12 cellular contexts compared by ENCODE assay signal in genomic region chr14:101083564-101084435, GRCh38.
DNase-seq lines count a peak whose midpoint lies in the region; ATAC-seq and TF ChIP-seq lines count a peak whose summit lies in the region.
"Had no signal": no experiment of that assay in that cellular context is flagged by ENCODE, and none has a peak within 500 bp of the region (broad histone marks: within the 10 kb centered on the region; RNA-seq: fewer than 3 reads in every experiment).

No MANE protein-coding gene starts in this region.

- H3K27me3 ChIP-seq in right atrium auricular region (no peaks in the 10 kb centered on the region), left ventricle myocardium inferior (ENCODE audit: low read depth) (peaks cover 67% of the 10 kb centered on the region)

- no peaks in the 10 kb centered on the region for H3K36me3 Mint-ChIP-seq in immature natural killer cell
- H3K36me3 Mint-ChIP-seq: CD4-positive, CD25-positive, alpha-beta regulatory T cell had no signal

- no peaks in the 10 kb centered on the region for H3K9me3 Mint-ChIP-seq in immature natural killer cell

- in situ Hi-C loops in SK-MEL-5 (cut with HindIII; ENCODE audit: low pct_unique_long_range_greater_than_20kb, low sequenced_read_pairs): no loop called here

- peaks cover 2 to 12% (median 5%) of the 10 kb centered on the region in 3 donors for H3K27me3 Mint-ChIP-seq in immature natural killer cell (ENCODE audit: low read depth in 3 of 3)

- H3K4me1 ChIP-seq in right atrium auricular region: no peaks in the 10 kb centered on the region
- H3K4me1 ChIP-seq in left ventricle myocardium inferior: no peaks in the 10 kb centered on the region
- H3K4me1 ChIP-seq: heart right ventricle had no signal

- H3K4me3 Mint-ChIP-seq in immature natural killer cell: no peak overlapping the region
- H3K4me3 Mint-ChIP-seq: CD4-positive, CD25-positive, alpha-beta regulatory T cell; naive thymus-derived CD4-positive, alpha-beta T cell had no signal

- H3K27ac Mint-ChIP-seq in immature natural killer cell: no peak overlapping the region
- H3K27ac Mint-ChIP-seq: CD4-positive, CD25-positive, alpha-beta regulatory T cell; naive thymus-derived CD4-positive, alpha-beta T cell had no signal

- H3K36me3 ChIP-seq in right atrium auricular region (no peaks in the 10 kb centered on the region), left ventricle myocardium inferior (no peaks in the 10 kb centered on the region)
- H3K36me3 ChIP-seq: heart right ventricle had no signal

- H3K4me3 ChIP-seq in right atrium auricular region (no peak overlapping the region), left ventricle myocardium inferior (no peak overlapping the region)
- H3K4me3 ChIP-seq: heart right ventricle had no signal

- intact Hi-C loops in left ventricle myocardium inferior (cut with micrococcal nuclease): no loop called here
- intact Hi-C loops in left colon (cut with DNase I, micrococcal nuclease): no loop called here

- H3K27ac ChIP-seq in right atrium auricular region (no peak overlapping the region), left ventricle myocardium inferior (replicated peaks) (no peak overlapping the region)
- H3K27ac ChIP-seq: heart right ventricle had no signal

- TF ChIP-seq CTCF in right atrium auricular region (IDR thresholded peaks at IDR 0.05) (no peak), left ventricle myocardium inferior (IDR thresholded peaks at IDR 0.05; ENCODE audit: borderline replicate concordance) (no peak)

- no peaks in the 10 kb centered on the region for H3K4me1 Mint-ChIP-seq in immature natural killer cell
- H3K4me1 Mint-ChIP-seq: CD4-positive, CD25-positive, alpha-beta regulatory T cell; naive thymus-derived CD4-positive, alpha-beta T cell had no signal

- DNase-seq in right atrium auricular region (ENCODE audit: low spot score) (peak; percentile 50), left ventricle myocardium inferior (no peak), SK-MEL-5 (ENCODE audit: low read depth, low spot score) (peak; percentile 59), left colon (peak in 1 of 2 donors; percentile 23), medulla oblongata (ENCODE audit: extremely low spot score) (no peak), immature natural killer cell (no peak), GM03348 (ENCODE audit: low spot score) (no peak)
- DNase-seq: CD4-positive, CD25-positive, alpha-beta regulatory T cell; T-helper 1 cell had no signal

- peaks cover 0 to 8% of the 10 kb centered on the region in 2 donors for H3K9me3 ChIP-seq in right atrium auricular region
- H3K9me3 ChIP-seq in left ventricle myocardium inferior (replicated peaks): peaks cover 28% of the 10 kb centered on the region

- ATAC-seq in left colon (peak; percentile 58), GM21381 (IDR thresholded peaks at IDR 0.05; ENCODE audit: unreplicated experiment) (no peak)
- ATAC-seq: heart right ventricle; naive thymus-derived CD4-positive, alpha-beta T cell had no signal

Comparison
In these comparisons a context has a peak if more than half of its experiments do, and no peak if none do; other contexts are left out.
1. DNase-seq: peak in right atrium auricular region (single experiment) and SK-MEL-5 (single experiment); none in left ventricle myocardium inferior (single experiment), medulla oblongata (single experiment), immature natural killer cell (0 of 3) and GM03348 (single experiment).